ENCODE assay signal across 19 cellular contexts in the genomic region with DNA sequence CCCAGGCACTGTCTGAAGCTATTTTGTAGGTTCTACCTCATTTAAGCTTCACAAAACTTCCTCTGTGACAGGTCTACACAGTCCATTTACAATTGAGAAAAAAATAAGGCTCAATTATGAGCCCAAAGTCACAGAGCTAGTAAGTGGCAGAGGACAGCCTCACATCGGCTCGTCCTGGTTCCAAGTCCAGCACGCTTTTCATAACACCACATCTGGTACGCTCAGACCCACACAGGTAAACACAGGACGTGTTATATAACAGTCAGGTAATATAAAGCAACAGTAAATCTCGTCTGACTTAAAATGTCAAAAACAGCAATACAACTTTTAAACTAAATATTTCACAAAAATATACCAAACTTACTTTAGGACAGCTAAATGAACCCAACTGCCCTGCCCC. TPM values are rescaled to one million over a fixed set of nuclear protein-coding genes. Genes with fewer than 3 reads are reported as not detected.
DNase-seq lines count a peak whose midpoint lies in the region; ATAC-seq, FAIRE-seq and TF ChIP-seq lines count a peak whose summit lies in the region.
"Had no signal": no experiment of that assay in that cellular context is flagged by ENCODE, and none has a peak within 500 bp of the region (broad histone marks: within the 10 kb centered on the region; RNA-seq: fewer than 3 reads in every experiment).

No MANE protein-coding gene starts in this region.

- 69% methylated on average over 6 of the region's 6 CpGs for WGBS in A549 (ENCODE audit: missing lambda C conversion rate)
- WGBS in liver, result 24% methylated on average over 6 of the region's 6 CpGs
- WGBS in SK-N-SH (ENCODE audit: low lambda C conversion rate), result 79% methylated on average over 6 of the region's 6 CpGs

- no peaks in the 10 kb centered on the region for H3K9me3 Mint-ChIP-seq in CD4-positive, alpha-beta memory T cell

- H3K4me1 Mint-ChIP-seq in CD4-positive, alpha-beta memory T cell, result peaks cover 48 to 50% (median 49%) of the 10 kb centered on the region in 4 donors

- no peak for TF ChIP-seq RAD21 in A549 (conservative IDR thresholded peaks at IDR 0.05 in 1 of 2, IDR thresholded peaks at IDR 0.05 in 1 of 2)
- TF ChIP-seq RAD21 in liver (IDR thresholded peaks at IDR 0.05), result peak in 1 of 2 donors; percentile 15
- TF ChIP-seq RAD21 in SK-N-SH (IDR thresholded peaks at IDR 0.05; ENCODE audit: low read length), result no peak

- no peaks in the 10 kb centered on the region for H3K27me3 Mint-ChIP-seq in CD4-positive, alpha-beta memory T cell

- no peak overlapping the region for H2AFZ ChIP-seq in SK-N-SH (ENCODE audit: low read depth)

- peaks cover 97% of the 10 kb centered on the region for H3K79me2 ChIP-seq in SK-N-SH (ENCODE audit: insufficient read depth)

- intact Hi-C loops in CD4-positive, alpha-beta memory T cell (cut with micrococcal nuclease), result no loop called here

- H3K36me3 ChIP-seq in CD4-positive, alpha-beta memory T cell (ENCODE audit: insufficient read depth, low read length), result no peaks in the 10 kb centered on the region
- H3K36me3 ChIP-seq in SK-N-MC (ENCODE audit: insufficient read depth, low read length) (peaks cover 4% of the 10 kb centered on the region; the same call in 1 of the 2 replicates), liver (ENCODE audit: control insufficient read depth in 4 of 4, insufficient read depth in 3 of 4, low read depth in 1 of 4, low read length in 3 of 4) (no peaks in the 10 kb centered on the region), SK-N-SH (replicated peaks in 1 of 2; ENCODE audit: control insufficient read depth in 1 of 2, insufficient read depth in 2 of 2, low read length in 1 of 2) (peaks cover 0 to 4% of the 10 kb centered on the region in 2 experiments)
- no peaks in the 10 kb centered on the region for H3K36me3 ChIP-seq in effector memory CD4-positive, alpha-beta T cell (ENCODE audit: control insufficient read depth, insufficient read depth, low read length)
- H3K36me3 ChIP-seq: BE2C had no signal

- peak overlapping the region; percentile 29; the same call in 1 of the 3 replicates for H3K4me2 ChIP-seq in A549
- H3K4me2 ChIP-seq in SK-N-SH, result no peak overlapping the region

- H3K9me3 ChIP-seq in A549, result no peaks in the 10 kb centered on the region
- no peaks in the 10 kb centered on the region for H3K9me3 ChIP-seq in CD4-positive, alpha-beta memory T cell (ENCODE audit: control insufficient read depth in 1 of 2, low read length in 2 of 2)
- no peaks in the 10 kb centered on the region for H3K9me3 ChIP-seq in SK-N-MC (ENCODE audit: low read depth, low read length)
- no peaks in the 10 kb centered on the region for H3K9me3 ChIP-seq in liver (ENCODE audit: control insufficient read depth in 4 of 4, low read length in 3 of 4)
- no peaks in the 10 kb centered on the region for H3K9me3 ChIP-seq in SK-N-SH
- no peaks in the 10 kb centered on the region for H3K9me3 ChIP-seq in effector memory CD4-positive, alpha-beta T cell (ENCODE audit: control insufficient read depth, low read length)
- H3K9me3 ChIP-seq: BE2C had no signal

- TF ChIP-seq EP300 in A549 (IDR thresholded peaks at IDR 0.05) (no peak), SK-N-SH (IDR thresholded peaks at IDR 0.05; ENCODE audit: borderline replicate concordance in 1 of 2, low read depth in 1 of 2, low read length in 1 of 2) (no peak)

- H3K27me3 ChIP-seq in CD4-positive, alpha-beta memory T cell (ENCODE audit: insufficient read depth, low read length), result no peaks in the 10 kb centered on the region
- H3K27me3 ChIP-seq in liver (ENCODE audit: control insufficient read depth in 4 of 4, insufficient read depth in 4 of 4, low read length in 3 of 4), result no peaks in the 10 kb centered on the region
- no peaks in the 10 kb centered on the region for H3K27me3 ChIP-seq in SK-N-SH (ENCODE audit: insufficient read depth)
- H3K27me3 ChIP-seq in foreskin keratinocyte, result no peaks in the 10 kb centered on the region
- H3K27me3 ChIP-seq in effector memory CD4-positive, alpha-beta T cell (replicated peaks; ENCODE audit: control insufficient read depth, insufficient read depth, low read length, poor library complexity, severe bottlenecking), result no peaks in the 10 kb centered on the region
- H3K27me3 ChIP-seq: BE2C had no signal

- TF ChIP-seq POLR2A in A549 (IDR thresholded peaks at IDR 0.05; ENCODE audit: low read length), result no peak

- H3K27ac ChIP-seq in A549, result peak overlapping the region in 1 of 2 experiments; percentile 18; a peak in 1 of 6 replicates
- H3K27ac ChIP-seq in CD4-positive, alpha-beta memory T cell (ENCODE audit: low read depth, low read length), result no peak overlapping the region
- H3K27ac ChIP-seq in SK-N-MC, result peak overlapping the region; percentile 82
- peak overlapping the region; percentile 65 to 72 for H3K27ac ChIP-seq in liver (ENCODE audit: low read depth in 1 of 2, low read length in 2 of 2)
- no peak overlapping the region for H3K27ac ChIP-seq in SK-N-SH (ENCODE audit: low read depth in 2 of 2, low read length in 1 of 2)
- no peak overlapping the region for H3K27ac ChIP-seq in foreskin keratinocyte
- no peak overlapping the region for H3K27ac ChIP-seq in effector memory CD4-positive, alpha-beta T cell (ENCODE audit: insufficient read depth, low read length, poor library complexity, severe bottlenecking)

- DNase-seq in A549 (ENCODE audit: low read depth in 1 of 2, low spot score in 1 of 2) (no peak), SK-N-MC (ENCODE audit: low read depth, low spot score) (no peak), SK-N-SH (no peak), foreskin keratinocyte (no peak), AML-193 (lab: John Stamatoyannopoulos, UW) (no peak)
- no peak for DNase-seq in CD4-positive, alpha-beta memory T cell
- no peak for DNase-seq in effector memory CD4-positive, alpha-beta T cell
- DNase-seq: ACHN, BE2C, DND-41, GF-D8, MM.1S, NCI-H1092 treated with DMSO at 0.1 percent for 48 hours, NCI-H1694, NCI-H526, RPMI8226, SIG-M5 had no signal

- POLR2A ChIA-PET in A549 (lab: Yijun Ruan, JAX) (no interaction called here), SK-N-SH (lab: Yijun Ruan, JAX) (no interaction called here)
- POLR2A ChIA-PET in CD4-positive, alpha-beta memory T cell (lab: Charles Lee; ENCODE audit: partially characterized antibody), result interaction anchor here (0.8 kb wide), 1 partner anchor 12 kb away, joined by 4 read pairs; no protein-coding TSS in a partner anchor

- H4K20me1 ChIP-seq in SK-N-SH (ENCODE audit: insufficient read depth), result peaks cover 73% of the 10 kb centered on the region

- H3K9me2 ChIP-seq in SK-N-SH, result no peaks in the 10 kb centered on the region

- CTCF ChIA-PET in A549 (lab: Yijun Ruan, JAX), result no interaction called here
- CTCF ChIA-PET in CD4-positive, alpha-beta memory T cell (lab: Charles Lee; ENCODE audit: partially characterized antibody), result interaction anchor here (0.6 to 1.7 kb wide), 5 partner anchors 9 to 119 kb away, joined by 3 to 4 read pairs (median 3); no protein-coding TSS in a partner anchor
- CTCF ChIA-PET in SK-N-SH (lab: Yijun Ruan, JAX), result interaction anchor here (0.7 kb wide), 1 partner anchor 112 kb away, joined by 3 read pairs; no protein-coding TSS in a partner anchor

- peaks cover 0 to 1% of the 10 kb centered on the region in 2 donors for H3K36me3 Mint-ChIP-seq in CD4-positive, alpha-beta memory T cell

- H3F3A ChIP-seq in SK-N-SH (replicated peaks; ENCODE audit: insufficient read depth), result no peaks in the 10 kb centered on the region

- FAIRE-seq in A549 (lab: Jason Lieb, UNC), result no peak
- FAIRE-seq: H1 had no signal

- TF ChIP-seq CTCF in A549 (IDR thresholded peaks at IDR 0.05) (no peak), liver (IDR thresholded peaks at IDR 0.05; ENCODE audit: low read depth, low read length, missing input control) (no peak), SK-N-SH (IDR thresholded peaks at IDR 0.05) (no peak), foreskin keratinocyte (conservative IDR thresholded peaks at IDR 0.05) (no peak)

- H3K9ac ChIP-seq in SK-N-MC (ENCODE audit: insufficient read length) (no peak overlapping the region), liver (ENCODE audit: low read depth in 1 of 2, low read length in 2 of 2) (peak overlapping the region in 1 of 2 donors; percentile 77), SK-N-SH (no peak overlapping the region)

- H3K27ac Mint-ChIP-seq in CD4-positive, alpha-beta memory T cell, result peak overlapping the region in 4 of 7 donors; percentile 9 to 68 (median 40)

- H3K4me3 ChIP-seq in A549, result no peak overlapping the region
- H3K4me3 ChIP-seq in CD4-positive, alpha-beta memory T cell (ENCODE audit: low read length in 2 of 2), result no peak overlapping the region
- H3K4me3 ChIP-seq in SK-N-MC, result no peak overlapping the region
- peak overlapping the region in 1 of 3 donors; percentile 14 for H3K4me3 ChIP-seq in liver (ENCODE audit: low read depth in 1 of 3, low read length in 3 of 3)
- no peak overlapping the region for H3K4me3 ChIP-seq in SK-N-SH (ENCODE audit: low read depth in 2 of 2, low read length in 1 of 2)
- no peak overlapping the region for H3K4me3 ChIP-seq in effector memory CD4-positive, alpha-beta T cell (ENCODE audit: insufficient read depth, low read depth, low read length, poor library complexity, severe bottlenecking)

- ATAC-seq in A549 (no peak), foreskin keratinocyte (no peak)

- H3K4me3 Mint-ChIP-seq in CD4-positive, alpha-beta memory T cell, result peak overlapping the region in 2 of 8 donors; percentile 22 to 33

- H3K4me1 ChIP-seq in A549, result peaks cover 86% of the 10 kb centered on the region
- peaks cover 96% of the 10 kb centered on the region for H3K4me1 ChIP-seq in CD4-positive, alpha-beta memory T cell (ENCODE audit: insufficient read depth, low read length)
- H3K4me1 ChIP-seq in liver (ENCODE audit: control insufficient read depth in 4 of 4, insufficient read depth in 4 of 4, low read length in 3 of 4), result peaks cover 18 to 67% (median 57%) of the 10 kb centered on the region in 4 donors
- peaks cover 9 to 34% of the 10 kb centered on the region in 2 experiments; a peak in 3 of 4 replicates for H3K4me1 ChIP-seq in SK-N-SH (ENCODE audit: control insufficient read depth in 1 of 2, insufficient read depth in 2 of 2, low read depth in 1 of 2, low read length in 1 of 2)
- peaks cover 26% of the 10 kb centered on the region for H3K4me1 ChIP-seq in foreskin keratinocyte
- peaks cover 41% of the 10 kb centered on the region for H3K4me1 ChIP-seq in effector memory CD4-positive, alpha-beta T cell (ENCODE audit: control insufficient read depth, insufficient read depth, low read length, poor library complexity, severe bottlenecking)
- H3K4me1 ChIP-seq: BE2C had no signal

RNA-seq across cellular contexts. Expression of a gene that starts 13.1 kb away (rescaled TPM):
- polyA plus RNA-seq in A549 (2011; rRNA removed) (156 and 159 TPM in 2 replicates), A549 (2017; fragmentation: RNase III; extraction: RNeasy Plus Mini Kit Qiagen cat#74134 plus additional on column Dnase treatment) (110 to 123 TPM (median 114 TPM) in 3 replicates), liver (10 to 100 TPM; 24.1 to 25.6 TPM), SK-N-SH (2012; rRNA removed) (47.5 and 47.7 TPM in 2 replicates), foreskin keratinocyte (17.8 and 18.5 TPM in 2 replicates)
- 70.5 and 85.3 TPM in 2 replicates for polyA plus RNA-seq in A549 (2012; cell fraction: cytosol; rRNA removed)
- 54.7 and 109 TPM in 2 replicates for polyA plus RNA-seq in A549 (2012; cell fraction: nucleus; rRNA removed)
- 197 and 200 TPM in 2 replicates for polyA minus RNA-seq in A549 (2011; rRNA and poly(A)+ RNA removed)
- 100 to 1,000 TPM; 370 to 372 TPM for total RNA-seq in CD4-positive, alpha-beta memory T cell
- polyA plus RNA-seq in CD4-positive, alpha-beta memory T cell, result 100 to 1,000 TPM; 163 to 258 TPM
- total RNA-seq in liver (10 to 100 TPM; 43.3 to 68.6 TPM), foreskin keratinocyte (60.7 and 67.8 TPM in 2 replicates)
- 47.6 and 48.4 TPM in 2 replicates for polyA plus RNA-seq in SK-N-SH (2012; cell fraction: cytosol; rRNA removed)
- 48.8 and 63.4 TPM in 2 replicates for polyA plus RNA-seq in SK-N-SH (2012; cell fraction: nucleus; rRNA removed)

Comparison
In these comparisons a context has a peak if more than half of its experiments do, and no peak if none do; other contexts are left out.
1. H3K27ac ChIP-seq: peak in SK-N-MC (single experiment) and liver (2 of 2); none in CD4-positive, alpha-beta memory T cell (single experiment), SK-N-SH (0 of 2), foreskin keratinocyte (single experiment) and effector memory CD4-positive, alpha-beta T cell (single experiment).